ENCODE assay signal across 8 cellular contexts in the genomic region with DNA sequence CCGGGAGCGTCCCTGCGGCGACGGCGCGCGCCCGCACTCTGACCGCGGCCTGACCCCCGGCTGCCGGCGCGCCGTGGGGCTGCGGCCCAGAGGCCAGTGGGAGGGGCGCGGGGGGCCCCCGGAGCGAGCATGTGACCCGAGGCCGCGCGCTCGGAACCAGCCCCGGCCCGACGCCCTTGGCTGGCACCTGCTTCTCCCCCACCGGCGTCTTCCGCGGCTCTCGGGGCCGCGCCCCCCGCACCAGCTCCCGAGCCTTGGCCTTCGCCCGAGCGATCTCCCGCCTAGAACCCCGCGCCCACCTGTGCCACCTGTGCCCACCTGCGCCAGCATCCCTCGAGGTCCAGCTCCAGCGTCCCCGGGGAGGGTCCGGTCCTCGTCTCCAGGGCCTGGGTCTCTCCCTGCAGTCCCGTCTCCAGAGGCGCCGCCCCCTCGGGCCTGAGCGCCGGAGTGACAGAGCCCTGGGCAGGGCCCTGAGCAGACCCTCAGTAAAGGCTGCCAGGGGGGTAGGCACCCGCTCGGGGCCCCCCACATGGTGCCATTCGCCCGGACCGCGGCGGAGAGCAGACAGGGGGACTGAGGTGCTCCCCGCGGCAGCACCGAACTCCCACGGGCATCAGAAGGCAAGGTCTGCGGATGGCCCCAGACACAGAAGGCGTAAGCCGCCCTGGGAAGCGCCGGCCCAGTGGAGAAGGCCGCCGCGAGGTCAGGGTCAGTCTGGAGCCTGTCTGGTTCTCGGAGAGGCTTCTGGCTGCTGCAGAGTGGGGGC. TPM values are rescaled to one million over a fixed set of nuclear protein-coding genes. Genes with fewer than 3 reads are reported as not detected.
DNase-seq lines count a peak whose midpoint lies in the region; ATAC-seq and TF ChIP-seq lines count a peak whose summit lies in the region.

No MANE protein-coding gene starts in this region.

- peak; percentile 36 for ATAC-seq in GM21423 (IDR thresholded peaks at IDR 0.05; ENCODE audit: unreplicated experiment)

- peaks cover 11% of the 10 kb centered on the region for H3K27me3 Mint-ChIP-seq in stimulated activated naive CD8-positive, alpha-beta T cell treated with anti-CD3 and anti-CD28 coated beads, Interleukin-15, Interleukin-2, amounts not matched to agents 100 ng/mL and 50 ng/mL, for 24 hours

- no peak for TF ChIP-seq POLR2A in breast epithelium (IDR thresholded peaks at IDR 0.05)

- H3K27me3 ChIP-seq in breast epithelium (no peaks in the 10 kb centered on the region), layer of hippocampus (ENCODE audit: control insufficient read depth, insufficient read depth, low read length) (no peaks in the 10 kb centered on the region)

- peak overlapping the region; percentile 66 for H3K4me3 Mint-ChIP-seq in stimulated activated naive CD8-positive, alpha-beta T cell treated with anti-CD3 and anti-CD28 coated beads, Interleukin-15, Interleukin-2, amounts not matched to agents 100 ng/mL and 50 ng/mL, for 24 hours

- H3K9me3 Mint-ChIP-seq in stimulated activated naive CD8-positive, alpha-beta T cell treated with anti-CD3 and anti-CD28 coated beads, Interleukin-15, Interleukin-2, amounts not matched to agents 100 ng/mL and 50 ng/mL, for 24 hours = no peaks in the 10 kb centered on the region

- DNase-seq in DMS79 (lab: John Stamatoyannopoulos, UW) (peak; percentile 64), LNCaP clone FGC (ENCODE audit: low read depth) (no peak), breast epithelium (ENCODE audit: low spot score in 2 of 2) (no peak), SK-N-DZ (ENCODE audit: low spot score) (no peak)
- no peak for DNase-seq in stimulated activated CD4-positive, alpha-beta T cell treated with anti-CD3 and anti-CD28 coated beads, Interleukin-4, amount 100 ng/mL, for 24 hours

- TF ChIP-seq CTCF in LNCaP clone FGC (IDR thresholded peaks at IDR 0.05; ENCODE audit: control insufficient read depth, extremely low read depth, insufficient read depth) (no peak), breast epithelium (IDR thresholded peaks at IDR 0.05) (no peak)

- H3K4me3 ChIP-seq in LNCaP clone FGC (ENCODE audit: low read depth, low read length) = peak overlapping the region; percentile 63
- peak overlapping the region; percentile 58 to 95 (median 81) for H3K4me3 ChIP-seq in breast epithelium

- no peaks in the 10 kb centered on the region for H3K36me3 ChIP-seq in breast epithelium

- no peak overlapping the region for H3K27ac Mint-ChIP-seq in stimulated activated naive CD8-positive, alpha-beta T cell treated with anti-CD3 and anti-CD28 coated beads, Interleukin-15, Interleukin-2, amounts not matched to agents 100 ng/mL and 50 ng/mL, for 24 hours

- H3K36me3 Mint-ChIP-seq in stimulated activated naive CD8-positive, alpha-beta T cell treated with anti-CD3 and anti-CD28 coated beads, Interleukin-15, Interleukin-2, amounts not matched to agents 100 ng/mL and 50 ng/mL, for 24 hours (ENCODE audit: low read depth) = peaks cover 4% of the 10 kb centered on the region

- peaks cover 0 to 6% of the 10 kb centered on the region in 2 donors for H3K4me1 ChIP-seq in breast epithelium

- H3K9me3 ChIP-seq in breast epithelium = no peaks in the 10 kb centered on the region

- intact Hi-C loops in breast epithelium (cut with DNase I; ENCODE audit: low total_unique reads) = no loop called here

- H3K4me1 Mint-ChIP-seq in stimulated activated naive CD8-positive, alpha-beta T cell treated with anti-CD3 and anti-CD28 coated beads, Interleukin-15, Interleukin-2, amounts not matched to agents 100 ng/mL and 50 ng/mL, for 24 hours (ENCODE audit: low read depth) = peaks cover 15% of the 10 kb centered on the region

- H3K27ac ChIP-seq in breast epithelium (peak overlapping the region; percentile 88 to 94), layer of hippocampus (ENCODE audit: low read depth, low read length) (peak overlapping the region; percentile 71)

RNA-seq across cellular contexts. Expression of a gene that starts 0.8 kb away (rescaled TPM):
- 10 to 100 TPM in 2 of 3 donors, 1 to 10 TPM in 1; 6.4 to 21.8 (median 18.4) TPM for total RNA-seq in breast epithelium
- polyA plus RNA-seq in SK-N-DZ (2014; cell fraction: cytosol; rRNA removed) = 2.1 and 8.1 TPM in 2 replicates
- polyA plus RNA-seq in SK-N-DZ (2014; cell fraction: nucleus; rRNA removed) = 5.5 and 10.0 TPM in 2 replicates
